Comparison of ENCODE assay signal across 17 cellular contexts in the genomic region with DNA sequence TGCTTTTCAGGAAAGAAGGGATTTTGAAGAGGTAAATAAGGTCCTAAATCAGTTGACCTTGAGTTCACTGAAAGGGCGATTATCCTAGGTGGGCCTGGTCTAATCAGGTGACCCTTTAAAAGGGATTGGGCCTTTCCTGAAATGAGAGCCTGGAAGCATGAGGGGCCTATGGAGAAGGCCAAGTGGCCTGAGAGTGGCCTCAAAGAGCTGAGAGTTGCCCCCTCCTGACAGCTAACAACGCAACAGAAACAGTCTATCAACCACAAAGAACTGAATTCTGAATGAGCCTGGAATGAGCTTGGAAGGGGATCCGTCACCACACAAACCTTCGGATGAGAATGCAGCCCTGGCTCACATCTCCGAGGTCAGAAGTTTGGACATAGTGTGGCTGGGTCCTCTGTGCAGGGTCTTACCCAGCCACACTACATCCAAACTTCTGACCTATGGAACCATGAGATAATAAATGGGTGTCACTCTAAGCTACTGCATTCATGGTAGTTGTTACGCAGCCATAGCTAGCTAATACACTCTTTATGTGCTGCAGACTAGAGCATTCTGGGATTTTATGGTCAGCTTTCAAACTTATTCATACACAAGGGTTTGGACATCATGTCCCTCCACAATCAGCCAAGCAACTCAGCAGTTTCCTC.
A peak's percentile ranks its signal among the peaks of the same experiment; 100 is the strongest.
DNase-seq lines count a peak whose midpoint lies in the region; ATAC-seq and TF ChIP-seq lines count a peak whose summit lies in the region.
"Had no signal": no experiment of that assay in that cellular context is flagged by ENCODE, and none has a peak within 500 bp of the region (broad histone marks: within the 10 kb centered on the region; RNA-seq: fewer than 3 reads in every experiment).

No MANE protein-coding gene starts in this region.

- H3K4me3 ChIP-seq in left ventricle myocardium inferior (no peak overlapping the region), esophagus squamous epithelium (no peak overlapping the region), osteoblast (ENCODE audit: insufficient read depth, low read length) (no peak overlapping the region), upper lobe of right lung (no peak overlapping the region)
- H3K4me3 ChIP-seq: ascending aorta, heart right ventricle, thoracic aorta had no signal

- no peak overlapping the region for H3K4me3 Mint-ChIP-seq in osteocyte (ENCODE audit: unreplicated experiment)
- H3K4me3 Mint-ChIP-seq: H9 had no signal

- intact Hi-C loops in left ventricle myocardium inferior (cut with micrococcal nuclease) (no loop called here), cardiac septum (cut with DNase I) (no loop called here), esophagus squamous epithelium (cut with DNase I) (no loop called here), upper lobe of right lung (cut with DNase I) (no loop called here)

- H3K36me3 ChIP-seq in left ventricle myocardium inferior (no peaks in the 10 kb centered on the region), esophagus squamous epithelium (no peaks in the 10 kb centered on the region), osteoblast (ENCODE audit: insufficient read depth, low read length) (no peaks in the 10 kb centered on the region), upper lobe of right lung (no peaks in the 10 kb centered on the region)
- H3K36me3 ChIP-seq: ascending aorta, heart right ventricle, thoracic aorta had no signal

- TF ChIP-seq CTCF in left ventricle myocardium inferior (IDR thresholded peaks at IDR 0.05; ENCODE audit: borderline replicate concordance) (no peak), esophagus squamous epithelium (IDR thresholded peaks at IDR 0.05) (no peak), osteoblast (IDR thresholded peaks at IDR 0.05; ENCODE audit: extremely low read depth, low read depth, low read length) (no peak), upper lobe of right lung (IDR thresholded peaks at IDR 0.05) (no peak), osteocyte (IDR thresholded peaks at IDR 0.05) (no peak)

- H3K27ac Mint-ChIP-seq in osteocyte (ENCODE audit: unreplicated experiment) = no peak overlapping the region
- H3K27ac Mint-ChIP-seq: H9 had no signal

- no peaks in the 10 kb centered on the region for H3K27me3 Mint-ChIP-seq in osteocyte (ENCODE audit: unreplicated experiment)

- no peak for ATAC-seq in upper lobe of right lung
- no peak for ATAC-seq in GM21515 (IDR thresholded peaks at IDR 0.05; ENCODE audit: unreplicated experiment)
- ATAC-seq: heart right ventricle, Panc1 had no signal

- peaks cover 16% of the 10 kb centered on the region for H3K9me3 ChIP-seq in left ventricle myocardium inferior (replicated peaks)
- H3K9me3 ChIP-seq in esophagus squamous epithelium = peaks cover 0 to 14% (median 8%) of the 10 kb centered on the region in 3 donors
- H3K9me3 ChIP-seq in osteoblast (ENCODE audit: low read depth, low read length) = peaks cover 6% of the 10 kb centered on the region
- H3K9me3 ChIP-seq in upper lobe of right lung = no peaks in the 10 kb centered on the region
- H3K9me3 ChIP-seq: ascending aorta had no signal

- DNase-seq in left ventricle myocardium inferior = no peak
- no peak for DNase-seq in cardiac septum (ENCODE audit: low spot score)
- DNase-seq in esophagus squamous epithelium (lab: John Stamatoyannopoulos, UW) = no peak
- DNase-seq in osteoblast (ENCODE audit: insufficient read length, low spot score, missing footprints) = peak; percentile 5
- DNase-seq in upper lobe of right lung = no peak
- DNase-seq in hypothalamus (lab: John Stamatoyannopoulos, UW) = no peak
- DNase-seq in osteocyte (ENCODE audit: extremely low spot score, unreplicated experiment) = no peak
- DNase-seq: 8988T, activated gamma-delta T cell, H9, heart right ventricle, NCI-H1930, NCI-H524 treated with DMSO at 0.1 percent for 48 hours had no signal

- no peak for TF ChIP-seq POLR2A in esophagus squamous epithelium (IDR thresholded peaks at IDR 0.05)

- H4K20me1 ChIP-seq in osteoblast (ENCODE audit: insufficient read depth, low read length) = no peaks in the 10 kb centered on the region

- H3K79me2 ChIP-seq in osteoblast (ENCODE audit: insufficient read depth, low read length) = no peaks in the 10 kb centered on the region

- H3K9me3 Mint-ChIP-seq in osteocyte (ENCODE audit: unreplicated experiment) = peaks cover 10% of the 10 kb centered on the region

- WGBS in esophagus squamous epithelium, 2 donors = 96 to 97% methylated on average over 5 to 6 of the region's 6 CpGs

- H3K27me3 ChIP-seq in left ventricle myocardium inferior (ENCODE audit: low read depth) (no peaks in the 10 kb centered on the region), esophagus squamous epithelium (no peaks in the 10 kb centered on the region), osteoblast (ENCODE audit: insufficient read depth, low read length) (no peaks in the 10 kb centered on the region), upper lobe of right lung (no peaks in the 10 kb centered on the region)
- H3K27me3 ChIP-seq: ascending aorta, heart right ventricle had no signal

- no peak overlapping the region for H3K4me2 ChIP-seq in osteoblast (ENCODE audit: insufficient read depth, low read length)

- peaks cover 39% of the 10 kb centered on the region for H3K4me1 ChIP-seq in left ventricle myocardium inferior
- peaks cover 13 to 44% (median 20%) of the 10 kb centered on the region in 3 donors for H3K4me1 ChIP-seq in esophagus squamous epithelium
- peaks cover 22% of the 10 kb centered on the region for H3K4me1 ChIP-seq in osteoblast (ENCODE audit: insufficient read depth, low read length)
- H3K4me1 ChIP-seq in upper lobe of right lung = peaks cover 25% of the 10 kb centered on the region

- H3K27ac ChIP-seq in left ventricle myocardium inferior (replicated peaks) (peak overlapping the region; percentile 85), esophagus squamous epithelium (peak overlapping the region in 3 of 4 donors; percentile 48 to 81 (median 57)), osteoblast (ENCODE audit: low read depth, low read length) (no peak overlapping the region), upper lobe of right lung (peak overlapping the region; percentile 77)

- peaks cover 23% of the 10 kb centered on the region for H3K4me1 Mint-ChIP-seq in osteocyte (ENCODE audit: unreplicated experiment)
- H3K4me1 Mint-ChIP-seq: H9 had no signal

- H3K36me3 Mint-ChIP-seq in osteocyte (ENCODE audit: unreplicated experiment) = no peaks in the 10 kb centered on the region

- H2AFZ ChIP-seq in osteoblast (ENCODE audit: low read length) = no peak overlapping the region
